Comparison of ENCODE assay signal across 8 cellular contexts in the genomic region with DNA sequence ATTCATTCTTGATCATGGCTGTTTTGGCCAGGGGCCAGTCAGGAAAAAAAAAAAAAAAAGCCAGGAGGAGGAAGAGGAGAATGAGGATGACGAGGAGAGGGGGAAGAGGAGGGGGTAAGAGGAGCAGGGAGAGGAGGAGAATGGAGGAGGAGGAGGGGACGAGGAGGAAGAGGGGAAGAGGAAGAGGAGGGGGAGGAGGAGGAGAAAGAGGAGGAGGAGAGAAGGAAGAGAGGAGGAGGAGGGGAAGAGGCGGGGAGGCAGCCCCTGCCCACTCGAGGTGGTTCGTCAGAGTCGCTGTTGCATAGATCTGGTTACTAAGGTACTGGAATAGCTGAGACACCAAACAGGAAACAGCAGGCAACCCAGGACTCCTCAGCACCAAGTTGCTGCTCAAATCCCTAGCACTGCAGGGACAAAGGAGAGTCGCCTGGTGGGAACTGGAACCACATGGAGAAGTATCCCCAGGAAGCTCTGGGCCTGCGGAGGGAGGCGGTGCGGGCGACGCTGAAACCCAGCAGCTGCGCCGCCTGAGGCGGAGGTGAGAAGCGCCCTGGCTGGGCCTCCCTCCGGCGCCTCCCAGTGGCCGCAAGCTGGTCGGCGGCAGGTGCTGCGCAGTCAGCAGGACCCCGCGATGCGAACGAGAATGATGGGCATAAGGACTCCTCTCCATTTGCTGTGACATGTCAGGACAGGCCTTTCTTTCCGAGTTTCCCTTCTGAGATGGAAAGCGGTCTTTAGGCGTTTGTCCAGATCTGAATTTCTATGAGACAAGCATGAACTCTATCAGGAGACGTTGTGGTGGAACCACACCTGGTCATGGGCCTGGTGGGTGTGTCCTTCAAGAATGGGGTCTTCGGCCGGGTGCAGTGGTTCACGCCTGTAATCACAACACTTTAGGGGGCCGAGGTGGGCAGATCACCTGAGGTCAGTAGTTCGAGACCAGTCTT. TPM values are rescaled to one million over a fixed set of nuclear protein-coding genes. Genes with fewer than 3 reads are reported as not detected.
DNase-seq lines count a peak whose midpoint lies in the region; ATAC-seq, FAIRE-seq and TF ChIP-seq lines count a peak whose summit lies in the region.

No MANE protein-coding gene starts in this region.

- H2BK120ac ChIP-seq in H1 (replicated peaks; ENCODE audit: low read depth, low read length) (no peak overlapping the region), mesendoderm (ENCODE audit: low read depth, low read length) (peak overlapping the region; percentile 49)

- no peaks in the 10 kb centered on the region for H3K27me3 ChIP-seq in H1 (replicated peaks in 1 of 4; ENCODE audit: control insufficient read depth in 3 of 4, extremely low read depth in 1 of 4, insufficient read depth in 3 of 4, low read length in 3 of 4)
- no peaks in the 10 kb centered on the region for H3K27me3 ChIP-seq in mesendoderm (ENCODE audit: insufficient read depth, low read length, poor library complexity)

- H4K5ac ChIP-seq in H1 (ENCODE audit: insufficient read length, low read depth, low read length) (peak overlapping the region; percentile 80), mesendoderm (ENCODE audit: low read length) (peak overlapping the region; percentile 47)

- no peak overlapping the region for H3K27ac Mint-ChIP-seq in activated CD8-positive, alpha-beta memory T cell treated with anti-CD3 and anti-CD28 coated beads, Interleukin-2, amount 10 ng/mL, durations not matched to agents 7 days and 5 days

- peak overlapping the region; percentile 75 for H4K91ac ChIP-seq in H1 (replicated peaks; ENCODE audit: insufficient read length, low read length)

- H3K36me3 ChIP-seq in H1 (ENCODE audit: control insufficient read depth in 2 of 4, insufficient read depth in 4 of 4, low read length in 3 of 4) (no peaks in the 10 kb centered on the region), mesendoderm (ENCODE audit: control insufficient read depth, insufficient read depth, low read length) (no peaks in the 10 kb centered on the region)

- no peaks in the 10 kb centered on the region; the same call in 1 of the 2 replicates for H3K23me2 ChIP-seq in H1 (ENCODE audit: low read depth, low read length)

- no peak overlapping the region for H3K4ac ChIP-seq in H1 (replicated peaks; ENCODE audit: insufficient read length, low read depth, low read length)
- H3K4ac ChIP-seq in mesendoderm (ENCODE audit: low read depth, low read length), result no peak overlapping the region

- FAIRE-seq in GM12891 (lab: Jason Lieb, UNC) (peak; percentile 91), H1 (lab: Jason Lieb, UNC) (peak; percentile 55)

- H3K9ac ChIP-seq in H1 (replicated peaks in 1 of 4; ENCODE audit: extremely low read depth in 1 of 4, low read depth in 3 of 4, low read length in 3 of 4), result no peak overlapping the region
- peak overlapping the region; percentile 69 for H3K9ac ChIP-seq in mesendoderm (ENCODE audit: low read length)

- no peak; a peak in 1 of 3 replicates for TF ChIP-seq EP300 in H1 (IDR thresholded peaks at IDR 0.05; ENCODE audit: borderline replicate concordance in 1 of 2, low read depth in 2 of 2, low read length in 2 of 2)

- H3K4me1 ChIP-seq in H1 (replicated peaks in 1 of 4; ENCODE audit: control insufficient read depth in 3 of 4, insufficient read depth in 4 of 4, low read length in 3 of 4), result peaks cover 6 to 17% (median 8%) of the 10 kb centered on the region in 4 experiments; a peak in 6 of 7 replicates
- H3K4me1 ChIP-seq in mesendoderm (ENCODE audit: control insufficient read depth, low read depth, low read length), result peaks cover 11% of the 10 kb centered on the region

- H2BK15ac ChIP-seq in H1 (ENCODE audit: low read length), result peak overlapping the region; percentile 88; the same call in 1 of the 2 replicates
- H2BK15ac ChIP-seq in mesendoderm (replicated peaks; ENCODE audit: low read depth), result no peak overlapping the region

- peaks cover 10% of the 10 kb centered on the region for H3K27me3 Mint-ChIP-seq in activated CD8-positive, alpha-beta memory T cell treated with anti-CD3 and anti-CD28 coated beads, Interleukin-2, amount 10 ng/mL, durations not matched to agents 7 days and 5 days

- peak overlapping the region; percentile 37 for H3K4me3 Mint-ChIP-seq in activated CD8-positive, alpha-beta memory T cell treated with anti-CD3 and anti-CD28 coated beads, Interleukin-2, amount 10 ng/mL, durations not matched to agents 7 days and 5 days

- H3K18ac ChIP-seq in H1 (ENCODE audit: extremely low read depth, low read length), result peak overlapping the region; percentile 33
- H3K18ac ChIP-seq in mesendoderm (ENCODE audit: low read length), result peak overlapping the region; percentile 68

- peak; percentile 79 for DNase-seq in GM12891 (ENCODE audit: insufficient read length, low spot score)
- peak; percentile 84 for DNase-seq in NCI-H82 (lab: John Stamatoyannopoulos, UW)
- peak; percentile 82 for DNase-seq in activated CD8-positive, alpha-beta memory T cell treated with anti-CD3 and anti-CD28 coated beads, Interleukin-2, amount 10 ng/mL, durations not matched to agents 7 days and 5 days
- peak; percentile 83 to 89 for DNase-seq in H1 (ENCODE audit: low read depth in 1 of 2, low spot score in 2 of 2)
- DNase-seq in mesendoderm, result peak; percentile 96
- peak; percentile 58 for DNase-seq in stimulated activated CD8-positive, alpha-beta memory T cell treated with anti-CD3 and anti-CD28 coated beads, Interleukin-12 subunit alpha, Interleukin-12 subunit beta, amount 100 ng/mL, for 24 hours (ENCODE audit: extremely low read depth)
- no peak for DNase-seq in NCI-H1048 (lab: John Stamatoyannopoulos, UW)

- H3K79me1 ChIP-seq in H1 (ENCODE audit: low read depth, low read length) (no peaks in the 10 kb centered on the region), mesendoderm (ENCODE audit: low read length) (no peaks in the 10 kb centered on the region)

- H3K9me3 Mint-ChIP-seq in activated CD8-positive, alpha-beta memory T cell treated with anti-CD3 and anti-CD28 coated beads, Interleukin-2, amount 10 ng/mL, durations not matched to agents 7 days and 5 days (ENCODE audit: low read depth), result no peaks in the 10 kb centered on the region

- CTCF ChIA-PET in activated CD8-positive, alpha-beta memory T cell treated with anti-CD3 and anti-CD28 coated beads, Interleukin-2, amount 10 ng/mL, durations not matched to agents 7 days and 5 days (lab: Charles Lee), result interaction anchor here (0.6 to 10.4 kb wide), 33 partner anchors 10 to 590 kb away, joined by 3 to 228 read pairs (median 4); partner anchors contain the start of gene RTP3
- CTCF ChIA-PET in H1 (lab: Charles Lee; ENCODE audit: partially characterized antibody), result interaction anchor here (0.7 to 5.9 kb wide), 38 partner anchors 9 to 229 kb away, joined by 3 to 82 read pairs (median 6); partner anchors contain the start of genes ALS2CL, FAM240A and RTP3

- H3K4me1 Mint-ChIP-seq in activated CD8-positive, alpha-beta memory T cell treated with anti-CD3 and anti-CD28 coated beads, Interleukin-2, amount 10 ng/mL, durations not matched to agents 7 days and 5 days, result peaks cover 11% of the 10 kb centered on the region

- no peaks in the 10 kb centered on the region for H4K20me1 ChIP-seq in H1 (replicated peaks in 1 of 2; ENCODE audit: control insufficient read depth in 1 of 2, insufficient read depth in 2 of 2, low read length in 2 of 2)

- H2AK5ac ChIP-seq in H1 (ENCODE audit: low read depth, low read length) (no peak overlapping the region), mesendoderm (ENCODE audit: low read length) (no peak overlapping the region)

- H3K36me3 Mint-ChIP-seq in activated CD8-positive, alpha-beta memory T cell treated with anti-CD3 and anti-CD28 coated beads, Interleukin-2, amount 10 ng/mL, durations not matched to agents 7 days and 5 days, result no peaks in the 10 kb centered on the region

- H2BK12ac ChIP-seq in H1 (ENCODE audit: low read depth, low read length), result peak overlapping the region; percentile 94

- POLR2A ChIA-PET in H1 (lab: Charles Lee; ENCODE audit: partially characterized antibody), result interaction anchor here (0.6 to 6.3 kb wide), 12 partner anchors 10 to 530 kb away, joined by 3 to 64 read pairs (median 4); no protein-coding TSS in a partner anchor

- no peak overlapping the region for H3K56ac ChIP-seq in H1 (replicated peaks; ENCODE audit: insufficient read length, low read depth, low read length)
- H3K56ac ChIP-seq in mesendoderm (ENCODE audit: low read length), result peak overlapping the region; percentile 86

- WGBS in H1 (ENCODE audit: extremely low coverage in 1 of 2, insufficient coverage in 1 of 2, insufficient read length in 1 of 2, insufficient replicate concordance in 2 of 2, low coverage in 1 of 2, low lambda C conversion rate in 2 of 2, missing lambda C conversion rate in 1 of 2), 2 experiments, result 23% methylated on average over 34 of the region's 35 CpGs; no CpG with 5 or more reads in 1 of the 2 experiments
- no CpG with 5 or more reads among the region's 35 CpGs for WGBS in mesendoderm (ENCODE audit: extremely low coverage, insufficient coverage, low lambda C conversion rate)

- no peak for TF ChIP-seq POLR2A in GM12891 (IDR thresholded peaks at IDR 0.05; ENCODE audit: low read depth, low read length)
- TF ChIP-seq POLR2A in H1 (IDR thresholded peaks at IDR 0.05; ENCODE audit: control extremely low read depth in 1 of 2, low read depth in 2 of 2, low read length in 2 of 2), result no peak

- H3K4me2 ChIP-seq in H1 (ENCODE audit: insufficient read depth in 1 of 2, low read depth in 2 of 2, low read length in 2 of 2) (peak overlapping the region; percentile 41 to 57), mesendoderm (ENCODE audit: low read length) (peak overlapping the region; percentile 56)

- peak; percentile 98 to 100 (median 99) for TF ChIP-seq CTCF in H1 (IDR thresholded peaks at IDR 0.05; ENCODE audit: control extremely low read depth in 1 of 3, insufficient read depth in 1 of 3, low read depth in 1 of 3, low read length in 3 of 3)

- H3K27ac ChIP-seq in H1 (ENCODE audit: low read depth, low read length), result 0 out of 2 replicates have a peak overlapping the region, but pooled peaks have one; percentile 20
- H3K27ac ChIP-seq in mesendoderm (ENCODE audit: low read depth, low read length), result peak overlapping the region; percentile 33

- H4K8ac ChIP-seq in H1 (ENCODE audit: extremely low read depth, insufficient read depth, low read length) (no peak overlapping the region; the same call in 1 of the 2 replicates), mesendoderm (ENCODE audit: low read depth, low read length) (no peak overlapping the region)

- ATAC-seq in HG03095 (IDR thresholded peaks at IDR 0.05; ENCODE audit: unreplicated experiment), result peak; percentile 80
- peak; percentile 100 for ATAC-seq in activated CD8-positive, alpha-beta memory T cell treated with anti-CD3 and anti-CD28 coated beads, Interleukin-2, amount 10 ng/mL, durations not matched to agents 7 days and 5 days

- peak; percentile 75 to 89 for TF ChIP-seq RAD21 in H1 (IDR thresholded peaks at IDR 0.05 in 1 of 2, conservative IDR thresholded peaks at IDR 0.05 in 1 of 2; ENCODE audit: low read depth in 2 of 2, low read length in 2 of 2)

- H3K4me3 ChIP-seq in H1 (ENCODE audit: extremely low read depth in 1 of 4, insufficient read depth in 2 of 4, low read depth in 3 of 4, low read length in 4 of 4) (peak overlapping the region in 3 of 4 experiments; percentile 4 to 47 (median 15); a peak in 4 of 8 replicates), mesendoderm (ENCODE audit: low read length) (no peak overlapping the region)

- H3K23ac ChIP-seq in H1 (ENCODE audit: insufficient read length), result no peak overlapping the region
- peak overlapping the region; percentile 6 for H3K23ac ChIP-seq in mesendoderm (ENCODE audit: low read length)

- H2AFZ ChIP-seq in H1 (ENCODE audit: low read length), result peak overlapping the region; percentile 79

- H3K9me3 ChIP-seq in H1 (ENCODE audit: insufficient read depth in 2 of 2, low read depth in 1 of 2, low read length in 1 of 2), result no peaks in the 10 kb centered on the region

- no peak overlapping the region for H3K14ac ChIP-seq in H1 (ENCODE audit: insufficient read length)

- peak overlapping the region; percentile 89; the same call in 1 of the 2 replicates for H2BK5ac ChIP-seq in H1 (ENCODE audit: low read depth, low read length)
- peak overlapping the region; percentile 52 for H2BK5ac ChIP-seq in mesendoderm (ENCODE audit: low read length)

- H3K79me2 ChIP-seq in H1 (ENCODE audit: control insufficient read depth in 1 of 2, insufficient read depth in 2 of 2, low read length in 2 of 2) (no peaks in the 10 kb centered on the region), mesendoderm (ENCODE audit: control insufficient read depth, insufficient read depth, low read length) (no peaks in the 10 kb centered on the region)

- peak overlapping the region; percentile 94 for H2BK20ac ChIP-seq in H1 (ENCODE audit: low read length)

RNA-seq across cellular contexts. Expression of gene FAM240A, which starts 17.5 kb away (rescaled TPM):
- polyA plus RNA-seq in GM12891 (2012; ENCODE audit: low read depth, missing spikeins), result not detected
- total RNA-seq in activated CD8-positive, alpha-beta memory T cell treated with anti-CD3 and anti-CD28 coated beads, Interleukin-2, amount 10 ng/mL, durations not matched to agents 7 days and 5 days, result not detected
- total RNA-seq in H1 (2021; fragmentation: NEBNext Ultra II Directional; extraction: Animal tissue kit (Norgen Biotek cat#: 25700)), result 0.17 TPM in 1 of 2 replicates, not detected in the other
- polyA plus RNA-seq in H1 (2011; rRNA removed), result 0.06 and 0.08 TPM in 2 replicates
- 0.12 TPM for polyA plus RNA-seq in H1 (2011; cell fraction: cytosol; rRNA removed)
- not detected for polyA plus RNA-seq in H1 (2011; cell fraction: nucleus; rRNA removed)
- polyA plus RNA-seq in H1 (2012, experiment 1 of 2), result 0.16 to 0.32 TPM (median 0.16 TPM) in 3 of 4 replicates, not detected in the other
- polyA plus RNA-seq in H1 (2012, experiment 2 of 2), result not detected
- polyA plus RNA-seq in H1 (2013, experiment 1 of 2), result 0.08 TPM
- 0.11 TPM for polyA plus RNA-seq in H1 (2013, experiment 2 of 2)
- not detected in 2 replicates for polyA minus RNA-seq in H1 (2011; rRNA and poly(A)+ RNA removed)
- not detected for polyA minus RNA-seq in H1 (2011; cell fraction: cytosol; rRNA and poly(A)+ RNA removed)
- polyA minus RNA-seq in H1 (2011; cell fraction: nucleus; rRNA and poly(A)+ RNA removed), result not detected
- polyA plus RNA-seq in mesendoderm (2013, experiment 1 of 2), result 0.07 TPM
- 0.07 TPM for polyA plus RNA-seq in mesendoderm (2013, experiment 2 of 2)
